In the genomic region with DNA sequence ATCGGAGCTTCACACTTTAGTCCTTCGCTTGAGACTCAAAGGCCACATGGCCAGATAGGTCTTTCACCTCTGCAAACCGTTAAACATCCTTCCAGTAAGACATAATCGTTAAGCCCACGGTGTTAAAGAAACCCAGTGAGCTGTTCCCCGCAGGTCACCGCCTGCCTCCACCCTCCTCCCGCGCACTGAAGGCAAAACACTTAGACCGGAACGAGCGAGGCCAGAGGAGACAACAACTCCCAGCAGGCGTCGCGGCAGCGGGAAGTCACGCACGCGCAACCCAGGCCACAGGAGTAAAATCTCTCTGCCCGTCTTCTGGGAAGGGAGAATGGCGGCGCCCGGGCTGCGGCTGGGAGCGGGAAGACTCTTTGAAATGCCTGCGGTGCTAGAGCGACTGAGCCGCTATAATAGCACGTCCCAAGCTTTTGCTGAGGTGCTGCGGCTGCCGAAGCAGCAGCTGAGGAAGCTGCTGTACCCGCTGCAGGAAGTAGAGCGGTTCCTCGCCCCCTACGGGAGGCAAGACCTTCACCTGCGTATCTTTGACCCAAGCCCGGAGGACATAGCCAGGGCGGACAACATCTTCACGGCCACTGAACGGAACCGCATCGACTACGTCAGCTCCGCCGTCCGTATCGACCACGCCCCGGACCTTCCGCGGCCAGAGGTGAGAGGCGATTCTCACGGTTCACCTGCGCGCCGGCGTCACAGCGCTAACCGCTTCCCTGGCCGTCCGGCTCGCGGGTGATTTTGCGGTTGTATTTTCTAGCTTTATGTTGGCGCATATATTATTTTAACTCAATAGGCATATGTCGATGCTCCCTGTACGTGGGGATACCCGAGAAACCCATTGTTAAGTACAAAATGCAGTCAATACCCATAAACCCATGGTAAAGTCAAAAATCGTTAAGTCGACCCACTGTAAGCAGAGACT, we compare ENCODE assay signal across 1 cellular context.
TF ChIP-seq lines count a peak whose summit lies in the region.

GTPBP8 (plus strand) TSS at position 313 of the 931 bp plus-strand sequence; CDS start at position 329, 16 bp downstream.

TF ChIP-seq in A549, 52 proteins besides CTCF, POLR2A, EP300 and RAD21 (continued from another document):
- TF ChIP-seq KDM5A (IDR thresholded peaks at IDR 0.05) (peak; percentile 52; the same call in 1 of the 2 replicates), ZNF302 (CRISPR knock-in tag; IDR thresholded peaks at IDR 0.05) (no peak), MYC (IDR thresholded peaks at IDR 0.05; ENCODE audit: borderline replicate concordance, low read length) (no peak), NPAS2 (CRISPR knock-in tag; IDR thresholded peaks at IDR 0.05; ENCODE audit: borderline replicate concordance) (no peak), CHD4 (IDR thresholded peaks at IDR 0.05; ENCODE audit: borderline replicate concordance) (no peak), JUNB (IDR thresholded peaks at IDR 0.05) (no peak), RARB (CRISPR knock-in tag; IDR thresholded peaks at IDR 0.05) (no peak), ESRRA (IDR thresholded peaks at IDR 0.05; ENCODE audit: borderline replicate concordance, low read length) (no peak), E2F6 (IDR thresholded peaks at IDR 0.05; ENCODE audit: borderline replicate concordance, low read depth) (peak; percentile 92)
- TF ChIP-seq, protein P1, sequence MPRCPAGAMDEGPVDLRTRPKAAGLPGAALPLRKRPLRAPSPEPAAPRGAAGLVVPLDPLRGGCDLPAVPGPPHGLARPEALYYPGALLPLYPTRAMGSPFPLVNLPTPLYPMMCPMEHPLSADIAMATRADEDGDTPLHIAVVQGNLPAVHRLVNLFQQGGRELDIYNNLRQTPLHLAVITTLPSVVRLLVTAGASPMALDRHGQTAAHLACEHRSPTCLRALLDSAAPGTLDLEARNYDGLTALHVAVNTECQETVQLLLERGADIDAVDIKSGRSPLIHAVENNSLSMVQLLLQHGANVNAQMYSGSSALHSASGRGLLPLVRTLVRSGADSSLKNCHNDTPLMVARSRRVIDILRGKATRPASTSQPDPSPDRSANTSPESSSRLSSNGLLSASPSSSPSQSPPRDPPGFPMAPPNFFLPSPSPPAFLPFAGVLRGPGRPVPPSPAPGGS (IDR thresholded peaks at IDR 0.05), result peak; percentile 89; the same call in 2 of the 3 replicates
- TF ChIP-seq, protein P2, sequence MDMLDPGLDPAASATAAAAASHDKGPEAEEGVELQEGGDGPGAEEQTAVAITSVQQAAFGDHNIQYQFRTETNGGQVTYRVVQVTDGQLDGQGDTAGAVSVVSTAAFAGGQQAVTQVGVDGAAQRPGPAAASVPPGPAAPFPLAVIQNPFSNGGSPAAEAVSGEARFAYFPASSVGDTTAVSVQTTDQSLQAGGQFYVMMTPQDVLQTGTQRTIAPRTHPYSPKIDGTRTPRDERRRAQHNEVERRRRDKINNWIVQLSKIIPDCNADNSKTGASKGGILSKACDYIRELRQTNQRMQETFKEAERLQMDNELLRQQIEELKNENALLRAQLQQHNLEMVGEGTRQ (IDR thresholded peaks at IDR 0.05), result 0 out of 2 replicates have a peak, but pooled peaks have one; percentile 2
- TF ChIP-seq, protein P3, sequence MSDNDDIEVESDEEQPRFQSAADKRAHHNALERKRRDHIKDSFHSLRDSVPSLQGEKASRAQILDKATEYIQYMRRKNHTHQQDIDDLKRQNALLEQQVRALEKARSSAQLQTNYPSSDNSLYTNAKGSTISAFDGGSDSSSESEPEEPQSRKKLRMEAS (IDR thresholded peaks at IDR 0.05), result peak; percentile 87
